ENCODE assay signal across 9 cellular contexts in genomic region chr1:159010398-159010797, GRCh38. TPM values are rescaled to one million over a fixed set of nuclear protein-coding genes. Genes with fewer than 3 reads are reported as not detected.
DNase-seq lines count a peak whose midpoint lies in the region; ATAC-seq, FAIRE-seq and TF ChIP-seq lines count a peak whose summit lies in the region.
"Had no signal": no experiment of that assay in that cellular context is flagged by ENCODE, and none has a peak within 500 bp of the region (broad histone marks: within the 10 kb centered on the region; RNA-seq: fewer than 3 reads in every experiment).

No MANE protein-coding gene starts in this region.

- H3K9ac ChIP-seq in adipocyte (ENCODE audit: low read length) (peak overlapping the region; percentile 99), HepG2 (ENCODE audit: insufficient read depth, low read depth, low read length) (no peak overlapping the region)

- H4K20me1 ChIP-seq in HepG2 (ENCODE audit: insufficient read depth, low read length), result no peaks in the 10 kb centered on the region

- POLR2A ChIA-PET in activated CD4-positive, alpha-beta T cell treated with anti-CD3 and anti-CD28 coated beads for 36 hours (lab: Charles Lee), result interaction anchor here (0.6 to 2.7 kb wide), 5 partner anchors 12 to 501 kb away, joined by 4 to 43 read pairs (median 7); partner anchors contain the start of gene AIM2
- POLR2A ChIA-PET in HepG2 (lab: Yijun Ruan, JAX), result no interaction called here

- H3K9me3 ChIP-seq in adipocyte (ENCODE audit: control insufficient read depth, low read length), result no peaks in the 10 kb centered on the region
- no peaks in the 10 kb centered on the region for H3K9me3 ChIP-seq in HepG2 (ENCODE audit: low read length)
- no peaks in the 10 kb centered on the region for H3K9me3 ChIP-seq in suprapubic skin

- no peak for TF ChIP-seq CTCF in HepG2 (CRISPR knock-in tag; IDR thresholded peaks at IDR 0.05)
- no peak for TF ChIP-seq CTCF in suprapubic skin (IDR thresholded peaks at IDR 0.05)

- H3K4me3 ChIP-seq in adipocyte (ENCODE audit: low read length) (peak overlapping the region; percentile 97), HepG2 (replicated peaks in 1 of 3; ENCODE audit: insufficient read depth in 1 of 3, low read depth in 2 of 3, low read length in 3 of 3) (no peak overlapping the region), suprapubic skin (peak overlapping the region; percentile 67)

- peaks cover 7% of the 10 kb centered on the region for H3K36me3 ChIP-seq in adipocyte (ENCODE audit: control insufficient read depth, insufficient read depth, low read length, severe bottlenecking)
- no peaks in the 10 kb centered on the region for H3K36me3 ChIP-seq in HepG2 (replicated peaks in 1 of 2; ENCODE audit: control insufficient read depth in 1 of 2, insufficient read depth in 2 of 2, low read length in 2 of 2)
- H3K36me3 ChIP-seq in suprapubic skin, result no peaks in the 10 kb centered on the region

- intact Hi-C loops in activated CD4-positive, alpha-beta T cell treated with anti-CD3 and anti-CD28 coated beads for 36 hours (cut with DNase I, micrococcal nuclease), result loop anchor here (1.0 to 5.0 kb wide), 5 partner anchors 41 to 1873 kb away; partner anchors contain the start of genes ETV3 (in 2 of the 2) and DCAF8 (in 1 of the 2)
- intact Hi-C loops in HepG2 (cut with micrococcal nuclease; ENCODE audit: unreplicated experiment), result no loop called here

- H2AFZ ChIP-seq in HepG2 (ENCODE audit: low read length), result no peak overlapping the region

- H3K36me3 Mint-ChIP-seq in activated CD4-positive, alpha-beta T cell treated with anti-CD3 and anti-CD28 coated beads for 36 hours (ENCODE audit: low read depth), result peaks cover 79% of the 10 kb centered on the region

- H3K9me3 Mint-ChIP-seq in activated CD4-positive, alpha-beta T cell treated with anti-CD3 and anti-CD28 coated beads for 36 hours (ENCODE audit: low read depth), result no peaks in the 10 kb centered on the region

- peak overlapping the region; percentile 82 for H3K4me3 Mint-ChIP-seq in activated CD4-positive, alpha-beta T cell treated with anti-CD3 and anti-CD28 coated beads for 36 hours

- TF ChIP-seq EP300 in HepG2 (IDR thresholded peaks at IDR 0.05; ENCODE audit: low read depth in 2 of 2, low read length in 2 of 2), result no peak
- no peak for TF ChIP-seq EP300 in HepG2 (CRISPR knock-in tag; IDR thresholded peaks at IDR 0.05; ENCODE audit: borderline replicate concordance)
- no peak for TF ChIP-seq EP300 in suprapubic skin (IDR thresholded peaks at IDR 0.05)

- BruUV-seq in HepG2 (replicated peaks; lab: Mats Ljungman, UMichigan), result no TSS peak

- ATAC-seq in activated CD4-positive, alpha-beta T cell treated with anti-CD3 and anti-CD28 coated beads for 36 hours, result no peak
- ATAC-seq in HepG2 (no peak), HG03025 (IDR thresholded peaks at IDR 0.05; ENCODE audit: low FRiP score, unreplicated experiment) (no peak)
- ATAC-seq: HCT116 had no signal

- in situ Hi-C loops in HepG2 (cut with HindIII; ENCODE audit: extremely low pct_ligation_motif_present, low pct_unique_long_range_greater_than_20kb), result loop anchor here (25.0 kb wide), 1 partner anchor 823 kb away; the partner anchor contains the start of gene CD1D

- H3K4me1 ChIP-seq in adipocyte (ENCODE audit: control insufficient read depth, insufficient read depth, low read length), result peaks cover 68% of the 10 kb centered on the region
- no peaks in the 10 kb centered on the region for H3K4me1 ChIP-seq in HepG2 (ENCODE audit: insufficient read depth, low read length)
- peaks cover 63% of the 10 kb centered on the region for H3K4me1 ChIP-seq in suprapubic skin

- TF ChIP-seq POLR2A in HepG2 (IDR thresholded peaks at IDR 0.05; ENCODE audit: insufficient read depth in 1 of 2, low read depth in 2 of 2, low read length in 2 of 2) (no peak), suprapubic skin (IDR thresholded peaks at IDR 0.05) (no peak)

- no peaks in the 10 kb centered on the region for H3K79me2 ChIP-seq in HepG2 (ENCODE audit: insufficient read depth, low read length)

- H3K27ac ChIP-seq in HepG2 (ENCODE audit: extremely low read length, insufficient read depth, low read length) (no peak overlapping the region), suprapubic skin (peak overlapping the region; percentile 96)

- TF ChIP-seq RAD21 in HepG2 (CRISPR knock-in tag; IDR thresholded peaks at IDR 0.05), result no peak

- CTCF ChIA-PET in activated CD4-positive, alpha-beta T cell treated with anti-CD3 and anti-CD28 coated beads for 36 hours (lab: Charles Lee), result interaction anchor here (1.5 to 3.4 kb wide), 3 partner anchors 61 to 79 kb away, joined by 6 to 17 read pairs (median 11); partner anchors contain the start of gene AIM2
- CTCF ChIA-PET in HepG2 (lab: Yijun Ruan, JAX; ENCODE audit: low intra/inter-chr PET ratio, low total read pairs), result no interaction called here

- no peak overlapping the region for H3K4me2 ChIP-seq in HepG2 (ENCODE audit: low read depth, low read length)

- no peaks in the 10 kb centered on the region for H3K27me3 Mint-ChIP-seq in activated CD4-positive, alpha-beta T cell treated with anti-CD3 and anti-CD28 coated beads for 36 hours

- H3K27me3 ChIP-seq in adipocyte (replicated peaks; ENCODE audit: control insufficient read depth, insufficient read depth, low read length) (no peaks in the 10 kb centered on the region), HepG2 (ENCODE audit: control insufficient read depth in 1 of 2, insufficient read depth in 2 of 2, low read length in 2 of 2) (peaks cover 0 to 2% of the 10 kb centered on the region in 2 experiments; a peak in 1 of 5 replicates), suprapubic skin (no peaks in the 10 kb centered on the region)

- no peak for FAIRE-seq in HepG2 (lab: Jason Lieb, UNC)

- no peak for DNase-seq in activated CD4-positive, alpha-beta T cell treated with anti-CD3 and anti-CD28 coated beads for 36 hours
- no peak for DNase-seq in activated CD4-positive, alpha-beta T cell treated with anti-CD3 and anti-CD28 coated beads for 48 hours
- peak; percentile 44 for DNase-seq in adipocyte (ENCODE audit: low read depth)
- no peak for DNase-seq in HepG2 (ENCODE audit: low spot score)
- DNase-seq in suprapubic skin (ENCODE audit: low spot score in 2 of 2), result no peak
- no peak for DNase-seq in NCI-H2227 (lab: John Stamatoyannopoulos, UW; ENCODE audit: unreplicated experiment)
- no peak for DNase-seq in NCI-H69 (lab: John Stamatoyannopoulos, UW)

- peak overlapping the region; percentile 97 for H3K27ac Mint-ChIP-seq in activated CD4-positive, alpha-beta T cell treated with anti-CD3 and anti-CD28 coated beads for 36 hours

- H3K4me1 Mint-ChIP-seq in activated CD4-positive, alpha-beta T cell treated with anti-CD3 and anti-CD28 coated beads for 36 hours, result peaks cover 43% of the 10 kb centered on the region

- 3% methylated on average over 5 of the region's 5 CpGs for WGBS in HepG2 (ENCODE audit: low lambda C conversion rate)
- under 1% methylated on average over 5 of the region's 5 CpGs for WGBS in suprapubic skin

TF ChIP-seq in HepG2, 621 proteins besides CTCF, POLR2A, EP300 and RAD21:
- no peak for TF ChIP-seq ZNF605 (CRISPR knock-in tag; IDR thresholded peaks at IDR 0.05)
- peak; percentile 80 for TF ChIP-seq ATF7 (IDR thresholded peaks at IDR 0.05)
- no peak for TF ChIP-seq ATF7 (CRISPR knock-in tag; IDR thresholded peaks at IDR 0.05)
- TF ChIP-seq PBX3 (CRISPR knock-in tag; IDR thresholded peaks at IDR 0.05; ENCODE audit: borderline replicate concordance), result no peak
- no peak for TF ChIP-seq ZNF12 (CRISPR knock-in tag; IDR thresholded peaks at IDR 0.05)

RNA-seq across cellular contexts. Expression of gene IFI16, which starts 0.7 kb away (rescaled TPM):
- 100 to 1,000 TPM; 263 to 308 TPM for total RNA-seq in activated CD4-positive, alpha-beta T cell treated with anti-CD3 and anti-CD28 coated beads for 36 hours
- total RNA-seq in HepG2 (2016; rRNA removed; fragmentation: Illumina TruSeq; extraction: Trizol) (not detected in 2 replicates), suprapubic skin (10 to 100 TPM; 52.3 to 70.4 (median 66.0) TPM)
- not detected in 2 replicates for total RNA-seq in HepG2 (2016; cell fraction: cytosol; rRNA removed; fragmentation: Illumina TruSeq; extraction: Trizol; ENCODE audit: low read depth)
- total RNA-seq in HepG2 (2016; cell fraction: insoluble cytoplasmic fraction; rRNA removed; fragmentation: Illumina TruSeq; extraction: Trizol), result not detected in 2 replicates
- total RNA-seq in HepG2 (2016; cell fraction: membrane; rRNA removed; fragmentation: Illumina TruSeq; extraction: Trizol), result not detected in 2 replicates
- not detected in 2 replicates for total RNA-seq in HepG2 (2016; cell fraction: nucleus; rRNA removed; fragmentation: Illumina TruSeq; extraction: Trizol)
- polyA plus RNA-seq in HepG2 (2011; rRNA removed), result 0.04 TPM in 1 of 2 replicates, not detected in the other
- 0.10 TPM in 1 of 2 replicates, not detected in the other for polyA plus RNA-seq in HepG2 (2011; cell fraction: cytosol; rRNA removed)
- polyA plus RNA-seq in HepG2 (2011; cell fraction: nucleus; rRNA removed), result 0.14 TPM in 1 of 2 replicates, not detected in the other
- not detected in 2 replicates for polyA plus RNA-seq in HepG2 (2012)
- not detected in 2 replicates for polyA plus RNA-seq in HepG2 (2016; cell fraction: cytosol; fragmentation: Illumina TruSeq; extraction: Trizol; ENCODE audit: low read depth)
- not detected in 2 replicates for polyA plus RNA-seq in HepG2 (2016; cell fraction: insoluble cytoplasmic fraction; fragmentation: Illumina TruSeq; extraction: Trizol; ENCODE audit: low read depth)
- not detected in 2 replicates for polyA plus RNA-seq in HepG2 (2016; cell fraction: membrane; fragmentation: Illumina TruSeq; extraction: Trizol; ENCODE audit: low read depth)
- polyA plus RNA-seq in HepG2 (2016; cell fraction: nucleus; fragmentation: Illumina TruSeq; extraction: Trizol; ENCODE audit: insufficient read depth, low read depth), result not detected in 2 replicates
- polyA minus RNA-seq in HepG2 (2011; rRNA and poly(A)+ RNA removed; ENCODE audit: low replicate concordance), result 0.06 and 21.0 TPM in 2 replicates
- 0.20 and 0.26 TPM in 2 replicates for polyA minus RNA-seq in HepG2 (2011; cell fraction: cytosol; rRNA and poly(A)+ RNA removed)
- polyA minus RNA-seq in HepG2 (2011; cell fraction: nucleus; rRNA and poly(A)+ RNA removed), result not detected in 2 replicates

Comparison
In these comparisons a context has a peak if more than half of its experiments do, and no peak if none do; other contexts are left out.
1. H3K4me3 ChIP-seq: peak in adipocyte (single experiment) and suprapubic skin (single experiment); none in HepG2 (0 of 3).
2. RNA of gene IFI16, which starts 0.7 kb away (total RNA-seq): 263 to 308 TPM in activated CD4-positive, alpha-beta T cell treated with anti-CD3 and anti-CD28 coated beads for 36 hours and 52.3 to 70.4 TPM in suprapubic skin; not detected in HepG2; every median in the first group is over 10 times any median in the second.